12 cellular contexts compared by ENCODE assay signal in the genomic region with DNA sequence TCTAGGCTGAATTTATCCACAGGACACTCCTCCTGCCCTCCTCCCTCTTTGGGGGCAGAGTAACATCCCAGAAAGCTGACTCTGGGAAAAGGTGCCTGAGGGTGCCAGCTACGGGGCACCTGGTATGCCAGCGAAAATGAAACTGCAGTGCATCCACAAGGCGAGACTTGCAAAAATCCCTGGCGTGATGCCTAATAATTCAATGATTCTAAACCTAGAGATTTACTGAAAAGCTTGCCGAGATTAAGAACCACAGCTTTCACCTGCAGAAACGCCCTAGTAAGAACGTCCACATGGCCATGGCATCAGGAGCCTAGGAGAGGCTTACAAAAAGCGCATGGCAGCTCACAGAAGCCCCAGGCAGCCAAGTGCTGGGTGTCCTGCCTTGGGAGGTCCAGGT. TPM values are rescaled to one million over a fixed set of nuclear protein-coding genes. Genes with fewer than 3 reads are reported as not detected.
"Had no signal": no experiment of that assay in that cellular context is flagged by ENCODE, and none has a peak within 500 bp of the region (broad histone marks: within the 10 kb centered on the region; RNA-seq: fewer than 3 reads in every experiment).

No MANE protein-coding gene starts in this region.

- H3K4me3 ChIP-seq: dorsolateral prefrontal cortex, heart right ventricle, left ventricle myocardium inferior, right atrium auricular region had no signal

- FAIRE-seq: frontal cortex had no signal

- H3K36me3 ChIP-seq: heart right ventricle, left ventricle myocardium inferior, right atrium auricular region had no signal

- DNase-seq: activated CD4-positive, alpha-beta T cell treated with anti-CD3 and anti-CD28 coated beads, Interleukin-2, amount 50 U/mL, for 48 hours; activated gamma-delta T cell treated with Interleukin-2 at 50 U/mL for 16 hours; activated naive CD8-positive, alpha-beta T cell treated with anti-CD3 and anti-CD28 coated beads, Interleukin-2, amount 10 ng/mL, durations not matched to agents 7 days and 5 days; activated T-cell treated with anti-CD3 and anti-CD28 coated beads, Interleukin-2, amount 50 U/mL, for 48 hours; aorta; dorsolateral prefrontal cortex; heart right ventricle; islet precursor cell; left ventricle myocardium inferior had no signal

- H3K27me3 ChIP-seq: dorsolateral prefrontal cortex, heart right ventricle, right atrium auricular region had no signal

- H3K27ac ChIP-seq: dorsolateral prefrontal cortex, heart right ventricle, left ventricle myocardium inferior, right atrium auricular region had no signal

- H3K9me3 ChIP-seq: heart right ventricle, left ventricle myocardium inferior, right atrium auricular region had no signal

RNA-seq across cellular contexts. Expression of a gene that starts 20.9 kb away (rescaled TPM):
- total RNA-seq: T-helper 2 cell treated with Interferon-gamma antibody and Interleukin-4, amounts not matched to agents 100 ng/mL and 5 ng/mL, for 36 hours had no signal
